ENCODE assay signal across 1 cellular context in the genomic region with DNA sequence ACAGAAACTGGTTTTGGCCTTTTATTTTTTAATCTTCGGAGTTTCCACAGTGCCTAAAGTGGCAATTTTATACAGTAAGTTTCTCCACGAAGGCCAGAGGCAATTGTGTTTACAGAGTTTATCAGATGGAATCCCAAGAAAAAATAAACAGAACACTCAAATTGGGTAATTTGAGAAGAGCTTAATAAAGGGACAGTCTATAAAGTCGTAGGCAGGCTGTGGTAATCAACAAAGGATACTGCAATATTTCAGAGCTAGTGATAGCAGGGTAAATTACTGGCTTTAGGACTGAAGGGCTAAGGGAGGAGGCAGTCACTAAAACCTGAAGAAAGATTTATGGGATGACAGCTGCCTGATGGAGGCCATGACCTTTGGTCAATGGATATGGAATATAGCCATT. TPM values are rescaled to one million over a fixed set of nuclear protein-coding genes. Genes with fewer than 3 reads are reported as not detected.
"Had no signal": no experiment of that assay in that cellular context is flagged by ENCODE, and none has a peak within 500 bp of the region (broad histone marks: within the 10 kb centered on the region; RNA-seq: fewer than 3 reads in every experiment).

No MANE protein-coding gene starts in this region.

RNA-seq across cellular contexts. Expression of a gene that starts 14.3 kb away (rescaled TPM):
- total RNA-seq: OCI-LY7 had no signal
